8 cellular contexts compared by ENCODE assay signal in genomic region chr10:102418612-102419560, GRCh38. TPM values are rescaled to one million over a fixed set of nuclear protein-coding genes. Genes with fewer than 3 reads are reported as not detected.
A peak's percentile ranks its signal among the peaks of the same experiment; 100 is the strongest.
DNase-seq lines count a peak whose midpoint lies in the region; ATAC-seq and TF ChIP-seq lines count a peak whose summit lies in the region.

TSS of gene PSD (minus strand) at chr10:102418785. CDS start at chr10:102417038, 1,747 bp downstream.

- no peak for TF ChIP-seq POLR2A in stomach (IDR thresholded peaks at IDR 0.05)

- intact Hi-C loops in Calu3 (cut with micrococcal nuclease; ENCODE audit: unreplicated experiment) (no loop called here), stomach (cut with DNase I; ENCODE audit: low total_unique reads) (no loop called here)

- no peaks in the 10 kb centered on the region for H3K36me3 ChIP-seq in iPS-18a (ENCODE audit: control insufficient read depth, low read depth, low read length)
- H3K36me3 ChIP-seq in stomach, result peaks cover 0 to 9% (median 9%) of the 10 kb centered on the region in 4 donors

- H3K4me3 Mint-ChIP-seq in Calu3 (ENCODE audit: low read depth, unreplicated experiment), result peak within 1 kb of the TSS; percentile 92
- H3K4me3 Mint-ChIP-seq in activated CD4-positive, alpha-beta memory T cell treated with anti-CD3 and anti-CD28 coated beads, Interleukin-2, amount 10 ng/mL, durations not matched to agents 7 days and 5 days, result peak within 1 kb of the TSS; percentile 87

- H3K27me3 Mint-ChIP-seq in Calu3 (ENCODE audit: unreplicated experiment), result peaks cover 51% of the 10 kb centered on the region
- peaks cover 24% of the 10 kb centered on the region for H3K27me3 Mint-ChIP-seq in activated CD4-positive, alpha-beta memory T cell treated with anti-CD3 and anti-CD28 coated beads, Interleukin-2, amount 10 ng/mL, durations not matched to agents 7 days and 5 days

- no peak for DNase-seq in Calu3
- DNase-seq in NCI-H1105 (lab: John Stamatoyannopoulos, UW), result peak; percentile 50
- DNase-seq in activated CD4-positive, alpha-beta memory T cell treated with anti-CD3 and anti-CD28 coated beads, Interleukin-2, amount 10 ng/mL, durations not matched to agents 7 days and 5 days, result no peak
- no peak for DNase-seq in stomach
- DNase-seq in ACHN, result no peak
- DNase-seq in NOMO-1 treated with DMSO at 0.1 percent for 48 hours (lab: John Stamatoyannopoulos, UW; ENCODE audit: unreplicated experiment), result no peak

- peaks cover 48% of the 10 kb centered on the region for H3K36me3 Mint-ChIP-seq in Calu3 (ENCODE audit: insufficient read depth, unreplicated experiment)
- H3K36me3 Mint-ChIP-seq in activated CD4-positive, alpha-beta memory T cell treated with anti-CD3 and anti-CD28 coated beads, Interleukin-2, amount 10 ng/mL, durations not matched to agents 7 days and 5 days (ENCODE audit: low read depth), result peaks cover 9% of the 10 kb centered on the region

- no TSS peak for BruUV-seq in Calu3 (replicated peaks; lab: Mats Ljungman, UMichigan)

- H3K9ac ChIP-seq in iPS-18a (ENCODE audit: low read length), result peak within 1 kb of the TSS; percentile 0

- no peak for TF ChIP-seq EP300 in stomach (IDR thresholded peaks at IDR 0.05)

- no peaks in the 10 kb centered on the region for H3K9me3 ChIP-seq in iPS-18a (ENCODE audit: control insufficient read depth, low read depth, low read length)
- H3K9me3 ChIP-seq in stomach, result no peaks in the 10 kb centered on the region

- no peak for ATAC-seq in HG02852 (IDR thresholded peaks at IDR 0.05; ENCODE audit: unreplicated experiment)

- H3K4me3 ChIP-seq in iPS-18a (ENCODE audit: low read length) (peak within 1 kb of the TSS; percentile 84), stomach (peak within 1 kb of the TSS; percentile 79 to 96 (median 91))

- H3K27ac ChIP-seq in iPS-18a (ENCODE audit: low read length), result no peak within 1 kb of the TSS
- H3K27ac ChIP-seq in stomach, result peak within 1 kb of the TSS in 4 of 5 donors; percentile 93 to 98 (median 94)

- POLR2A ChIA-PET in activated CD4-positive, alpha-beta memory T cell treated with anti-CD3 and anti-CD28 coated beads, Interleukin-2, amount 10 ng/mL, durations not matched to agents 7 days and 5 days (lab: Charles Lee), result interaction anchor here (1.1 to 7.0 kb wide), 5 partner anchors 13 to 32 kb away, joined by 3 to 80 read pairs (median 36); partner anchors contain the start of genes C10orf95 and CUEDC2

- H3K4me1 Mint-ChIP-seq in Calu3 (ENCODE audit: low read depth, unreplicated experiment), result peaks cover 8% of the 10 kb centered on the region
- H3K4me1 Mint-ChIP-seq in activated CD4-positive, alpha-beta memory T cell treated with anti-CD3 and anti-CD28 coated beads, Interleukin-2, amount 10 ng/mL, durations not matched to agents 7 days and 5 days, result peaks cover 40% of the 10 kb centered on the region

- H3K9me3 Mint-ChIP-seq in Calu3 (ENCODE audit: low read depth, unreplicated experiment), result no peaks in the 10 kb centered on the region
- H3K9me3 Mint-ChIP-seq in activated CD4-positive, alpha-beta memory T cell treated with anti-CD3 and anti-CD28 coated beads, Interleukin-2, amount 10 ng/mL, durations not matched to agents 7 days and 5 days, result no peaks in the 10 kb centered on the region

- H3K4me1 ChIP-seq in iPS-18a (ENCODE audit: control insufficient read depth, low read depth, low read length), result peaks cover 5% of the 10 kb centered on the region
- peaks cover 32 to 46% (median 46%) of the 10 kb centered on the region in 4 donors for H3K4me1 ChIP-seq in stomach

- in situ Hi-C loops in ACHN (cut with HindIII; ENCODE audit: low pct_ligation_motif_present, low pct_unique_long_range_greater_than_20kb, low sequenced_read_pairs), result no loop called here

- CTCF ChIA-PET in Calu3 (lab: Charles Lee), result no interaction called here
- CTCF ChIA-PET in activated CD4-positive, alpha-beta memory T cell treated with anti-CD3 and anti-CD28 coated beads, Interleukin-2, amount 10 ng/mL, durations not matched to agents 7 days and 5 days (lab: Charles Lee), result interaction anchor here (1.9 to 6.6 kb wide), 4 partner anchors 20 to 188 kb away, joined by 8 to 58 read pairs (median 21); partner anchors contain the start of genes ACTR1A, C10orf95 and SUFU

- peaks cover 14% of the 10 kb centered on the region for H3K27me3 ChIP-seq in iPS-18a (ENCODE audit: control insufficient read depth, insufficient read depth, low read length)
- H3K27me3 ChIP-seq in stomach, result peaks cover 9 to 58% (median 49%) of the 10 kb centered on the region in 3 donors

- TF ChIP-seq CTCF in Calu3 (IDR thresholded peaks at IDR 0.05; ENCODE audit: unreplicated experiment), result no peak
- no peak for TF ChIP-seq CTCF in stomach (IDR thresholded peaks at IDR 0.05)

- no peak within 1 kb of the TSS for H3K27ac Mint-ChIP-seq in Calu3 (ENCODE audit: unreplicated experiment)
- H3K27ac Mint-ChIP-seq in activated CD4-positive, alpha-beta memory T cell treated with anti-CD3 and anti-CD28 coated beads, Interleukin-2, amount 10 ng/mL, durations not matched to agents 7 days and 5 days, result no peak within 1 kb of the TSS

- 4 to 5% (median 5%) methylated on average over 27 to 54 of the region's 54 CpGs for WGBS in stomach, 5 donors

RNA-seq across cellular contexts. Expression of gene PSD, which starts in this region (rescaled TPM):
- total RNA-seq in Calu3 (2022) (0.34 and 0.35 TPM in 2 replicates), stomach (10 to 100 TPM; 24.5 to 74.7 (median 24.6) TPM)
- 1 to 10 TPM; 1.4 TPM for total RNA-seq in activated CD4-positive, alpha-beta memory T cell treated with anti-CD3 and anti-CD28 coated beads, Interleukin-2, amount 10 ng/mL, durations not matched to agents 7 days and 5 days
- 10 to 100 TPM in 1 of 3 donors, 1 to 10 TPM in 2; 2.2 to 10.4 (median 2.3) TPM for polyA plus RNA-seq in stomach

Comparison
In these comparisons a context has a peak if more than half of its experiments do, and no peak if none do; other contexts are left out.
1. RNA of gene PSD (total RNA-seq): 24.5 to 74.7 TPM in stomach; 1.4 TPM in activated CD4-positive, alpha-beta memory T cell treated with anti-CD3 and anti-CD28 coated beads, Interleukin-2, amount 10 ng/mL, durations not matched to agents 7 days and 5 days and 0.34 to 0.35 TPM in Calu3; every median in the first group is over 10 times any median in the second.